Comparison of ENCODE assay signal across 11 cellular contexts in the genomic region with DNA sequence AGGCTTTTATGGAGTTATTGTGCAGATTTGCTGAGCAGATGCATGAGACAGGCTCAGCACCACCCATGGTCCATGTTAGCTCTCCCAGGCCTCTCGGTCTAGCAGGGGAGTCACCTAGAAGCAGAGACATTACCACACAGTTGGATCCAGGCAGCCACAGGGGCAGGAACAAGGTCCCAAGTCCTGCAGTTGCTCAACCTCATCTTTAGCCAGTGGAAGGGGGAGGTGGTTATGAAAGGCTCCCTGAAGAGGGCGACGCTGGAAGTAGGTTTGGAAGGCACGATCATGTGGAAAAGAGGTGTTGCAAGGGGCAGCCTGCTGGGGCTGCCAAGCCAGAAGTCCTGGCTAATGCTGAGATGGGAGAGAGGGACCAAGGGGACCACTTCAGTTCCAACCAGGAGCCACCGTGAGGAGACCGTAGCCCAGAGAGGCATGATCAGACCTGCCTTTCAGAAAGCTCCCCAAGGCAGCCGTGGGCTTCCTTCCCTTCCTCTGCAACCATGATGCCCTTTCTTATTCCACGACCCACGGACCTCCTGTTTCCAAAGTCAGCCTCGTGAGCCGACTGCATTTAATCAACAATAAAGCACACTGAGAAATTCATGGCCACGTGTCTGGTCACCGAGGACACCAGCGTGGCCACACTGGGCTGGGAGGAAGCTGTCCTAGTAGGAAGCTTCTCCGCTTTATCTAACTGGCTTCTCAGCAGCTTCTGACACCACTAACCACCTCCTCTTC. TPM values are rescaled to one million over a fixed set of nuclear protein-coding genes. Genes with fewer than 3 reads are reported as not detected.
DNase-seq lines count a peak whose midpoint lies in the region; FAIRE-seq and TF ChIP-seq lines count a peak whose summit lies in the region.
"Had no signal": no experiment of that assay in that cellular context is flagged by ENCODE, and none has a peak within 500 bp of the region (broad histone marks: within the 10 kb centered on the region; RNA-seq: fewer than 3 reads in every experiment).

No MANE protein-coding gene starts in this region.

- H3K4me3 ChIP-seq in BJ (ENCODE audit: low read depth, low read length) (no peak overlapping the region), adipocyte (ENCODE audit: low read length) (peak overlapping the region; percentile 55), mesenchymal stem cell (ENCODE audit: insufficient read depth in 1 of 2, low read depth in 1 of 2, low read length in 2 of 2) (peak overlapping the region in 1 of 2 experiments; percentile 99)

- no peak overlapping the region for H4K91ac ChIP-seq in mesenchymal stem cell (ENCODE audit: low read length)

- no peak overlapping the region for H2BK5ac ChIP-seq in mesenchymal stem cell (ENCODE audit: low read depth, low read length, poor library complexity, severe bottlenecking)

- no peak for TF ChIP-seq POLR2A in H54 (IDR thresholded peaks at IDR 0.05; ENCODE audit: low read depth, low read length)

- 93% methylated on average over 15 of the region's 15 CpGs for WGBS in mesenchymal stem cell

- CTCF ChIA-PET in BJ (lab: Yijun Ruan, JAX): interaction anchor here (0.6 kb wide), 1 partner anchor 163 kb away, joined by 3 read pairs; no protein-coding TSS in a partner anchor

- no peak overlapping the region for H3K4me2 ChIP-seq in mesenchymal stem cell (ENCODE audit: low read length, poor library complexity, severe bottlenecking)

- peak overlapping the region; percentile 28 for H3K9ac ChIP-seq in adipocyte (ENCODE audit: low read length)
- H3K9ac ChIP-seq in mesenchymal stem cell (ENCODE audit: low read length): peak overlapping the region; percentile 15

- DNase-seq in BJ (ENCODE audit: low read depth) (no peak), HuH-7 (ENCODE audit: low spot score) (peak; percentile 92), adipocyte (ENCODE audit: low read depth) (peak; percentile 60), mesenchymal stem cell (peak; percentile 64), H54 (ENCODE audit: insufficient read length, low spot score) (no peak), NCI-H510A (lab: John Stamatoyannopoulos, UW) (no peak), NCI-H524 (lab: John Stamatoyannopoulos, UW) (no peak)
- no peak for DNase-seq in stimulated activated naive CD4-positive, alpha-beta T cell (lab: John Stamatoyannopoulos, UW)
- DNase-seq: GDM1; NCI-H526; stimulated activated CD4-positive, alpha-beta T cell treated with anti-CD3 and anti-CD28 coated beads, Interleukin-2, amount 100 ng/mL, for 48 hours had no signal

- no peak overlapping the region for H4K8ac ChIP-seq in mesenchymal stem cell (ENCODE audit: low read length)

- H3K36me3 ChIP-seq in BJ (ENCODE audit: control insufficient read depth, insufficient read depth, low read length): peaks cover 19% of the 10 kb centered on the region
- peaks cover 31% of the 10 kb centered on the region for H3K36me3 ChIP-seq in adipocyte (ENCODE audit: control insufficient read depth, insufficient read depth, low read length, severe bottlenecking)
- H3K36me3 ChIP-seq in mesenchymal stem cell (ENCODE audit: control insufficient read depth in 1 of 2, insufficient read depth in 2 of 2, low read depth in 1 of 2, low read length in 2 of 2): peaks cover 42 to 48% of the 10 kb centered on the region in 2 experiments

- H2BK15ac ChIP-seq in mesenchymal stem cell (ENCODE audit: low read depth, poor library complexity, severe bottlenecking): no peak overlapping the region

- H2BK120ac ChIP-seq in mesenchymal stem cell (ENCODE audit: low read depth, low read length): no peak overlapping the region

- H3K9me3 ChIP-seq in adipocyte (ENCODE audit: control insufficient read depth, low read length) (no peaks in the 10 kb centered on the region), mesenchymal stem cell (ENCODE audit: control insufficient read depth, low read length) (no peaks in the 10 kb centered on the region)

- peaks cover 26% of the 10 kb centered on the region for H3K79me1 ChIP-seq in mesenchymal stem cell (replicated peaks; ENCODE audit: low read length, poor library complexity, severe bottlenecking)

- no peak overlapping the region for H3K14ac ChIP-seq in mesenchymal stem cell (ENCODE audit: low read length in 2 of 2)

- H3K4me1 ChIP-seq in adipocyte (ENCODE audit: control insufficient read depth, insufficient read depth, low read length): peaks cover 68% of the 10 kb centered on the region
- peaks cover 26% of the 10 kb centered on the region for H3K4me1 ChIP-seq in mesenchymal stem cell (ENCODE audit: control insufficient read depth, insufficient read depth, low read depth, low read length)

- H3K4ac ChIP-seq in mesenchymal stem cell (ENCODE audit: low read depth in 1 of 2, low read length in 2 of 2): no peak overlapping the region

- POLR2A ChIA-PET in BJ (lab: Charles Lee): no interaction called here

- no peak overlapping the region for H3K18ac ChIP-seq in mesenchymal stem cell (ENCODE audit: low read depth in 1 of 2, low read length in 2 of 2)

- H2AFZ ChIP-seq in mesenchymal stem cell (ENCODE audit: low read depth, low read length): no peak overlapping the region

- no peak for FAIRE-seq in H54 (lab: Jason Lieb, UNC)

- no peak overlapping the region for H3K23ac ChIP-seq in mesenchymal stem cell (ENCODE audit: low read length in 2 of 2)

- H3K27ac ChIP-seq in mesenchymal stem cell (ENCODE audit: low read length, poor library complexity, severe bottlenecking): no peak overlapping the region

- no peak overlapping the region for H2AK5ac ChIP-seq in mesenchymal stem cell (ENCODE audit: low read length, severe bottlenecking)

- no peak overlapping the region for H2BK12ac ChIP-seq in mesenchymal stem cell (ENCODE audit: low read length in 2 of 2)

- TF ChIP-seq CTCF in BJ (IDR thresholded peaks at IDR 0.05; ENCODE audit: insufficient read depth, low read depth, low read length): 0 out of 2 replicates have a peak, but pooled peaks have one; percentile 7

- no peaks in the 10 kb centered on the region for H3K27me3 ChIP-seq in BJ (ENCODE audit: control insufficient read depth, insufficient read depth, low read length)
- no peaks in the 10 kb centered on the region for H3K27me3 ChIP-seq in adipocyte (replicated peaks; ENCODE audit: control insufficient read depth, insufficient read depth, low read length)
- H3K27me3 ChIP-seq in mesenchymal stem cell (ENCODE audit: control insufficient read depth in 1 of 2, insufficient read depth in 1 of 2, low read length in 2 of 2): no peaks in the 10 kb centered on the region

RNA-seq across cellular contexts. Expression of gene AP1M1, which starts 2.5 kb away (rescaled TPM):
- 50.9 and 72.1 TPM in 2 replicates for polyA plus RNA-seq in BJ (2011; rRNA removed)
- 64.1 and 75.0 TPM in 2 replicates for polyA minus RNA-seq in BJ (2011; rRNA and poly(A)+ RNA removed)
- 62.6 TPM for polyA plus RNA-seq in mesenchymal stem cell (2013, experiment 1 of 2)
- 61.7 TPM for polyA plus RNA-seq in mesenchymal stem cell (2013, experiment 2 of 2)

RNA-seq across cellular contexts. Expression of gene FAM32A, which starts 15.0 kb away (rescaled TPM):
- polyA plus RNA-seq in BJ (2011; rRNA removed): 140 and 156 TPM in 2 replicates
- polyA minus RNA-seq in BJ (2011; rRNA and poly(A)+ RNA removed): 25.6 and 39.8 TPM in 2 replicates
- 93.0 TPM for polyA plus RNA-seq in mesenchymal stem cell (2013, experiment 1 of 2)
- polyA plus RNA-seq in mesenchymal stem cell (2013, experiment 2 of 2): 93.3 TPM

RNA-seq across cellular contexts. Expression of gene CIB3, which starts 26.9 kb away (rescaled TPM):
- polyA plus RNA-seq in BJ (2011; rRNA removed): not detected in 2 replicates
- polyA minus RNA-seq in BJ (2011; rRNA and poly(A)+ RNA removed): not detected in 2 replicates
- 0.10 TPM for polyA plus RNA-seq in mesenchymal stem cell (2013, experiment 1 of 2)
- not detected for polyA plus RNA-seq in mesenchymal stem cell (2013, experiment 2 of 2)

RNA-seq across cellular contexts. Expression of gene HSH2D, which starts 56.7 kb away (rescaled TPM):
- not detected in 2 replicates for polyA plus RNA-seq in BJ (2011; rRNA removed)
- not detected in 2 replicates for polyA minus RNA-seq in BJ (2011; rRNA and poly(A)+ RNA removed)
- not detected for polyA plus RNA-seq in mesenchymal stem cell (2013, experiment 1 of 2)
- not detected for polyA plus RNA-seq in mesenchymal stem cell (2013, experiment 2 of 2)

Comparison
In these comparisons a context has a peak if more than half of its experiments do, and no peak if none do; other contexts are left out.
1. DNase-seq: peak in HuH-7 (single experiment), adipocyte (single experiment) and mesenchymal stem cell (single experiment); none in BJ (single experiment), stimulated activated naive CD4-positive, alpha-beta T cell (0 of 6), H54 (single experiment), NCI-H510A (single experiment) and NCI-H524 (0 of 2).